ENCODE assay signal across 24 cellular contexts in the genomic region with DNA sequence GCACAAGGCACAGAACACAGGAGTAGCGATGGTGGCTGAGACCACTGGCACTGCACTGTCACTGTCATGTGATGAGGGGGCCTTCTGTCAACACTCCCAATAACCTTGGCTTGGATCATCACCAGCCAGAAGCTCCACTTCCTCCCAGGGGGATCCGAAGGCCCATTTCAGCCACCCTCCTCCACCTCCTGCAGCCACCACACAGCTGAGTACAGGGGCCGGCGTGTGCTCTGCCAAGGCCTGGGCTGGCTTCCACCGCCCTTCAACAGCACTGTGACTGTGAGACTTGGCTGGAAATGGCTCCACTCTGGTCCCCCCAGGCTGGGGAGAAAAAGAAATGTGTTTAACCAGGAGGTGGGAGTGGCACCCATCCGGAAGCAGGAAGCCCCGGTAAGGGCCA. TPM values are rescaled to one million over a fixed set of nuclear protein-coding genes. Genes with fewer than 3 reads are reported as not detected.
DNase-seq lines count a peak whose midpoint lies in the region; ATAC-seq, FAIRE-seq and TF ChIP-seq lines count a peak whose summit lies in the region.
"Had no signal": no experiment of that assay in that cellular context is flagged by ENCODE, and none has a peak within 500 bp of the region (broad histone marks: within the 10 kb centered on the region; RNA-seq: fewer than 3 reads in every experiment).

No MANE protein-coding gene starts in this region.

- no peak overlapping the region for H3K18ac ChIP-seq in H1 (ENCODE audit: extremely low read depth, low read length)
- no peak overlapping the region for H3K18ac ChIP-seq in mesenchymal stem cell (ENCODE audit: low read depth in 1 of 2, low read length in 2 of 2)

- TF ChIP-seq CTCF in AG04450 (IDR thresholded peaks at IDR 0.05; ENCODE audit: low read depth, low read length) = no peak
- no peak for TF ChIP-seq CTCF in H1 (IDR thresholded peaks at IDR 0.05; ENCODE audit: control extremely low read depth in 1 of 3, insufficient read depth in 1 of 3, low read depth in 1 of 3, low read length in 3 of 3)

- no peak overlapping the region for H3K4me3 ChIP-seq in AG04450 (ENCODE audit: low read depth, low read length)
- H3K4me3 ChIP-seq in H1 (ENCODE audit: extremely low read depth in 1 of 4, insufficient read depth in 2 of 4, low read depth in 3 of 4, low read length in 4 of 4) = no peak overlapping the region
- no peak overlapping the region for H3K4me3 ChIP-seq in mesenchymal stem cell (ENCODE audit: insufficient read depth in 1 of 2, low read depth in 1 of 2, low read length in 2 of 2)
- H3K4me3 ChIP-seq: GM12878, mucosa of descending colon, PC-9, SJSA1, suprapubic skin had no signal

- no peaks in the 10 kb centered on the region for H3K9me3 ChIP-seq in AG04450 (ENCODE audit: control insufficient read depth, insufficient read depth, low read length)
- no peaks in the 10 kb centered on the region for H3K9me3 ChIP-seq in H1 (ENCODE audit: insufficient read depth in 2 of 2, low read depth in 1 of 2, low read length in 1 of 2)
- no peaks in the 10 kb centered on the region for H3K9me3 ChIP-seq in mesenchymal stem cell (ENCODE audit: control insufficient read depth, low read length)
- H3K9me3 ChIP-seq: mucosa of descending colon, SJSA1, suprapubic skin had no signal

- H2BK5ac ChIP-seq in H1 (ENCODE audit: low read depth, low read length) (no peak overlapping the region; the same call in 1 of the 2 replicates), mesenchymal stem cell (ENCODE audit: low read depth, low read length, poor library complexity, severe bottlenecking) (no peak overlapping the region)

- no peak for FAIRE-seq in H1 (lab: Jason Lieb, UNC)
- FAIRE-seq: endothelial cell of umbilical vein, GM12878 had no signal

- H3K4ac ChIP-seq in H1 (replicated peaks; ENCODE audit: insufficient read length, low read depth, low read length) (no peak overlapping the region), mesenchymal stem cell (ENCODE audit: low read depth in 1 of 2, low read length in 2 of 2) (no peak overlapping the region)

- H2BK20ac ChIP-seq in H1 (ENCODE audit: low read length) = no peak overlapping the region

- no peak for TF ChIP-seq EP300 in H1 (IDR thresholded peaks at IDR 0.05; ENCODE audit: borderline replicate concordance in 1 of 2, low read depth in 2 of 2, low read length in 2 of 2)

- H3K4me2 ChIP-seq in H1 (ENCODE audit: insufficient read depth in 1 of 2, low read depth in 2 of 2, low read length in 2 of 2) = no peak overlapping the region
- no peak overlapping the region for H3K4me2 ChIP-seq in mesenchymal stem cell (ENCODE audit: low read length, poor library complexity, severe bottlenecking)
- H3K4me2 ChIP-seq: PC-9 had no signal

- H3K27ac ChIP-seq in AG04450 (ENCODE audit: low read depth, low read length) (peak overlapping the region; percentile 2), H1 (ENCODE audit: low read depth, low read length) (no peak overlapping the region), mesenchymal stem cell (ENCODE audit: low read length, poor library complexity, severe bottlenecking) (no peak overlapping the region)
- H3K27ac ChIP-seq: PC-9, SJSA1, suprapubic skin had no signal

- H3K36me3 ChIP-seq in H1 (ENCODE audit: control insufficient read depth in 2 of 4, insufficient read depth in 4 of 4, low read length in 3 of 4) = peaks cover 47 to 70% (median 54%) of the 10 kb centered on the region in 4 experiments
- peaks cover 79 to 81% of the 10 kb centered on the region in 2 experiments for H3K36me3 ChIP-seq in mesenchymal stem cell (ENCODE audit: control insufficient read depth in 1 of 2, insufficient read depth in 2 of 2, low read depth in 1 of 2, low read length in 2 of 2)

- H2BK12ac ChIP-seq in H1 (ENCODE audit: low read depth, low read length) (no peak overlapping the region), mesenchymal stem cell (ENCODE audit: low read length in 2 of 2) (no peak overlapping the region)

- peaks cover 0 to 4% (median 4%) of the 10 kb centered on the region in 4 experiments; a peak in 5 of 7 replicates for H3K4me1 ChIP-seq in H1 (replicated peaks in 1 of 4; ENCODE audit: control insufficient read depth in 3 of 4, insufficient read depth in 4 of 4, low read length in 3 of 4)
- peaks cover 3% of the 10 kb centered on the region for H3K4me1 ChIP-seq in mesenchymal stem cell (ENCODE audit: control insufficient read depth, insufficient read depth, low read depth, low read length)
- H3K4me1 ChIP-seq: SJSA1 had no signal

- H3K9ac ChIP-seq in H1 (replicated peaks in 1 of 4; ENCODE audit: extremely low read depth in 1 of 4, low read depth in 3 of 4, low read length in 3 of 4) = no peak overlapping the region
- H3K9ac ChIP-seq in mesenchymal stem cell (ENCODE audit: low read length) = peak overlapping the region; percentile 37

- CTCF ChIA-PET in AG04450 (lab: Charles Lee) = interaction anchor here (0.9 kb wide), 1 partner anchor 118 kb away, joined by 4 read pairs; no protein-coding TSS in a partner anchor
- CTCF ChIA-PET in H1 (lab: Charles Lee; ENCODE audit: partially characterized antibody) = interaction anchor here (0.8 to 3.1 kb wide), 9 partner anchors 8 to 118 kb away, joined by 3 to 21 read pairs (median 7); no protein-coding TSS in a partner anchor

- no peaks in the 10 kb centered on the region for H3K23me2 ChIP-seq in H1 (ENCODE audit: low read depth, low read length)

- no peak overlapping the region for H2AK5ac ChIP-seq in H1 (ENCODE audit: low read depth, low read length)
- no peak overlapping the region for H2AK5ac ChIP-seq in mesenchymal stem cell (ENCODE audit: low read length, severe bottlenecking)

- no peak overlapping the region for H2BK120ac ChIP-seq in H1 (replicated peaks; ENCODE audit: low read depth, low read length)
- H2BK120ac ChIP-seq in mesenchymal stem cell (ENCODE audit: low read depth, low read length) = no peak overlapping the region

- H4K8ac ChIP-seq in H1 (ENCODE audit: extremely low read depth, insufficient read depth, low read length) (peak overlapping the region; percentile 12; the same call in 1 of the 2 replicates), mesenchymal stem cell (ENCODE audit: low read length) (no peak overlapping the region)

- H2BK15ac ChIP-seq in H1 (ENCODE audit: low read length) (no peak overlapping the region), mesenchymal stem cell (ENCODE audit: low read depth, poor library complexity, severe bottlenecking) (no peak overlapping the region)

- H3K79me1 ChIP-seq in H1 (ENCODE audit: low read depth, low read length) (peaks cover 10% of the 10 kb centered on the region), mesenchymal stem cell (replicated peaks; ENCODE audit: low read length, poor library complexity, severe bottlenecking) (peaks cover 17% of the 10 kb centered on the region)

- 80% methylated on average over 7 of the region's 7 CpGs; no CpG with 5 or more reads in 1 of the 2 experiments for WGBS in H1 (ENCODE audit: extremely low coverage in 1 of 2, insufficient coverage in 1 of 2, insufficient read length in 1 of 2, insufficient replicate concordance in 2 of 2, low coverage in 1 of 2, low lambda C conversion rate in 2 of 2, missing lambda C conversion rate in 1 of 2), 2 experiments
- WGBS in mesenchymal stem cell = 97% methylated on average over 7 of the region's 7 CpGs

- H4K91ac ChIP-seq in H1 (replicated peaks; ENCODE audit: insufficient read length, low read length) (no peak overlapping the region), mesenchymal stem cell (ENCODE audit: low read length) (no peak overlapping the region)

- no peaks in the 10 kb centered on the region for H3K27me3 ChIP-seq in AG04450 (ENCODE audit: control insufficient read depth, insufficient read depth, low read length)
- no peaks in the 10 kb centered on the region for H3K27me3 ChIP-seq in H1 (replicated peaks in 1 of 4; ENCODE audit: control insufficient read depth in 3 of 4, extremely low read depth in 1 of 4, insufficient read depth in 3 of 4, low read length in 3 of 4)
- no peaks in the 10 kb centered on the region for H3K27me3 ChIP-seq in mesenchymal stem cell (ENCODE audit: control insufficient read depth in 1 of 2, insufficient read depth in 1 of 2, low read length in 2 of 2)
- H3K27me3 ChIP-seq: SJSA1, suprapubic skin had no signal

- TF ChIP-seq POLR2A in H1 (IDR thresholded peaks at IDR 0.05; ENCODE audit: control extremely low read depth in 1 of 2, low read depth in 2 of 2, low read length in 2 of 2) = no peak

- no peak overlapping the region for H3K14ac ChIP-seq in H1 (ENCODE audit: insufficient read length)
- H3K14ac ChIP-seq in mesenchymal stem cell (ENCODE audit: low read length in 2 of 2) = no peak overlapping the region

- H4K5ac ChIP-seq in H1 (ENCODE audit: insufficient read length, low read depth, low read length) = no peak overlapping the region

- H3K56ac ChIP-seq in H1 (replicated peaks; ENCODE audit: insufficient read length, low read depth, low read length) = no peak overlapping the region

- peaks cover 11 to 21% of the 10 kb centered on the region in 2 experiments for H4K20me1 ChIP-seq in H1 (replicated peaks in 1 of 2; ENCODE audit: control insufficient read depth in 1 of 2, insufficient read depth in 2 of 2, low read length in 2 of 2)

- TF ChIP-seq RAD21 in H1 (IDR thresholded peaks at IDR 0.05 in 1 of 2, conservative IDR thresholded peaks at IDR 0.05 in 1 of 2; ENCODE audit: low read depth in 2 of 2, low read length in 2 of 2) = no peak

- no peaks in the 10 kb centered on the region for H3K79me2 ChIP-seq in H1 (ENCODE audit: control insufficient read depth in 1 of 2, insufficient read depth in 2 of 2, low read length in 2 of 2)

- ATAC-seq in HG03520 (IDR thresholded peaks at IDR 0.05; ENCODE audit: unreplicated experiment) = no peak
- ATAC-seq in GM21367 (IDR thresholded peaks at IDR 0.05; ENCODE audit: unreplicated experiment) = no peak
- ATAC-seq: activated CD8-positive, alpha-beta memory T cell treated with anti-CD3 and anti-CD28 coated beads, Interleukin-2, amount 10 ng/mL, durations not matched to agents 7 days and 5 days; GM12878; mucosa of descending colon had no signal

- no peak overlapping the region for H3K23ac ChIP-seq in H1 (ENCODE audit: insufficient read length)
- no peak overlapping the region for H3K23ac ChIP-seq in mesenchymal stem cell (ENCODE audit: low read length in 2 of 2)

- no peak for DNase-seq in AG04450 (ENCODE audit: low read depth, low spot score)
- peak; percentile 32 for DNase-seq in D341Med (ENCODE audit: low spot score)
- DNase-seq in H1 (ENCODE audit: low read depth in 1 of 2, low spot score in 2 of 2) = no peak
- DNase-seq in mesenchymal stem cell = no peak
- DNase-seq in EL = no peak
- DNase-seq in NCI-H1092 treated with DMSO at 0.1 percent for 48 hours (lab: John Stamatoyannopoulos, UW) = no peak
- DNase-seq: activated CD4-positive, alpha-beta T cell treated with anti-CD3 and anti-CD28 coated beads for 4 hours; activated CD8-positive, alpha-beta memory T cell treated with anti-CD3 and anti-CD28 coated beads, Interleukin-2, amount 10 ng/mL, durations not matched to agents 7 days and 5 days; activated naive CD8-positive, alpha-beta T cell treated with anti-CD3 and anti-CD28 coated beads, Interleukin-2, amount 10 ng/mL, durations not matched to agents 7 days and 5 days; cortex of kidney; DMS79; NCI-H1092; NCI-H2081; NCI-H345; NCI-H82; PC-9; T-helper 1 cell had no signal

- H2AFZ ChIP-seq in H1 (ENCODE audit: low read length) = no peak overlapping the region
- no peak overlapping the region for H2AFZ ChIP-seq in mesenchymal stem cell (ENCODE audit: low read depth, low read length)
- H2AFZ ChIP-seq: PC-9 had no signal

- POLR2A ChIA-PET in AG04450 (lab: Yijun Ruan, JAX) = no interaction called here
- POLR2A ChIA-PET in H1 (lab: Charles Lee; ENCODE audit: partially characterized antibody) = interaction anchor here (2.1 kb wide), 1 partner anchor 8 kb away, joined by 11 read pairs; no protein-coding TSS in a partner anchor

RNA-seq across cellular contexts. Expression of a gene that starts 9.9 kb away (rescaled TPM):
- polyA plus RNA-seq in AG04450 (2011; rRNA removed) (37.8 and 39.8 TPM in 2 replicates), H1 (2011; rRNA removed) (78.0 and 105 TPM in 2 replicates)
- polyA minus RNA-seq in AG04450 (2011; rRNA and poly(A)+ RNA removed) = 28.3 and 35.4 TPM in 2 replicates
- total RNA-seq in H1 (2021; fragmentation: NEBNext Ultra II Directional; extraction: Animal tissue kit (Norgen Biotek cat#: 25700)) = 80.1 and 89.7 TPM in 2 replicates
- polyA plus RNA-seq in H1 (2011; cell fraction: cytosol; rRNA removed) = 93.5 TPM
- 230 TPM for polyA plus RNA-seq in H1 (2011; cell fraction: nucleus; rRNA removed)
- polyA plus RNA-seq in H1 (2012, experiment 1 of 2) = 68.6 to 97.3 TPM (median 83.2 TPM) in 4 replicates
- polyA plus RNA-seq in H1 (2012, experiment 2 of 2) = 59.0 TPM
- 44.9 TPM for polyA plus RNA-seq in H1 (2013, experiment 1 of 2)
- 41.0 TPM for polyA plus RNA-seq in H1 (2013, experiment 2 of 2)
- 37.6 and 56.0 TPM in 2 replicates for polyA minus RNA-seq in H1 (2011; rRNA and poly(A)+ RNA removed)
- polyA minus RNA-seq in H1 (2011; cell fraction: cytosol; rRNA and poly(A)+ RNA removed) = 57.0 TPM
- 65.2 TPM for polyA minus RNA-seq in H1 (2011; cell fraction: nucleus; rRNA and poly(A)+ RNA removed)
- 42.8 TPM for polyA plus RNA-seq in mesenchymal stem cell (2013, experiment 1 of 2)
- polyA plus RNA-seq in mesenchymal stem cell (2013, experiment 2 of 2) = 40.7 TPM
